In genomic region chr6:43469947-43470346, GRCh38 we compare ENCODE assay signal across 24 cellular contexts. TPM values are rescaled to one million over a fixed set of nuclear protein-coding genes. Genes with fewer than 3 reads are reported as not detected.
"Had no signal": no experiment of that assay in that cellular context is flagged by ENCODE, and none has a peak within 500 bp of the region (broad histone marks: within the 10 kb centered on the region; RNA-seq: fewer than 3 reads in every experiment).

No MANE protein-coding gene starts in this region.

- H3K9me3 Mint-ChIP-seq: endodermal cell; natural killer cell; stimulated activated naive CD8-positive, alpha-beta T cell treated with anti-CD3 and anti-CD28 coated beads, Interleukin-15, Interleukin-2, amounts not matched to agents 100 ng/mL and 50 ng/mL, for 24 hours had no signal

- H3K36me3 ChIP-seq: cardiac muscle cell, gastroesophageal sphincter, ovary, prostate gland, spleen, thyroid gland, WERI-Rb-1 had no signal

- H3K27me3 ChIP-seq: body of pancreas, cardiac muscle cell, ovary, thyroid gland had no signal

- DNase-seq: activated CD4-positive, CD25-positive, alpha-beta regulatory T cell treated with anti-CD3 and anti-CD28 coated beads, Interleukin-2, amount 50 U/mL, for 72 hours; activated CD8-positive, alpha-beta memory T cell treated with anti-CD3 and anti-CD28 coated beads, Interleukin-2, amount 50 U/mL, for 48 hours; activated effector memory CD4-positive, alpha-beta T cell treated with anti-CD3 and anti-CD28 coated beads, Interleukin-2, amount 50 U/mL, for 16 hours; activated naive CD4-positive, alpha-beta T cell treated with anti-CD3 and anti-CD28 coated beads, Interleukin-2, amount 50 U/mL, for 16 hours; activated T-cell treated with anti-CD3 and anti-CD28 coated beads, Interleukin-2, amount 50 U/mL, for 48 hours; anterior cingulate cortex; cortex of kidney; head of caudate nucleus; hypothalamus; midbrain; natural killer cell; ovary; spleen; stimulated activated CD4-positive, alpha-beta T cell treated with anti-CD3 and anti-CD28 coated beads, Interleukin-4, amount 100 ng/mL, for 4 hours; substantia nigra; T-helper 1 cell; thyroid gland; WERI-Rb-1 had no signal

- ATAC-seq: body of pancreas, gastroesophageal sphincter, natural killer cell had no signal

- H3K4me3 Mint-ChIP-seq: endodermal cell; natural killer cell; stimulated activated naive CD8-positive, alpha-beta T cell treated with anti-CD3 and anti-CD28 coated beads, Interleukin-15, Interleukin-2, amounts not matched to agents 100 ng/mL and 50 ng/mL, for 24 hours had no signal

- H3K4me3 ChIP-seq: body of pancreas, cardiac muscle cell, gastroesophageal sphincter, ovary, prostate gland, spleen, thyroid gland had no signal

- H3K4me1 ChIP-seq: body of pancreas, gastroesophageal sphincter, prostate gland, spleen, thyroid gland had no signal

- H3K9me3 ChIP-seq: body of pancreas, gastroesophageal sphincter, ovary, prostate gland, spleen, thyroid gland had no signal

- H3K4me1 Mint-ChIP-seq: natural killer cell had no signal

- H3K36me3 Mint-ChIP-seq: natural killer cell had no signal

- H3K27ac ChIP-seq: body of pancreas, cardiac muscle cell, gastroesophageal sphincter, ovary, prostate gland, spleen, thyroid gland, WERI-Rb-1 had no signal

- H3K27ac Mint-ChIP-seq: natural killer cell; stimulated activated naive CD8-positive, alpha-beta T cell treated with anti-CD3 and anti-CD28 coated beads, Interleukin-15, Interleukin-2, amounts not matched to agents 100 ng/mL and 50 ng/mL, for 24 hours had no signal

RNA-seq across cellular contexts. Expression of gene DLK2, which starts 14.6 kb away (rescaled TPM):
- total RNA-seq: body of pancreas, endodermal cell, natural killer cell had no signal

RNA-seq across cellular contexts. Expression of gene LRRC73, which starts 40.2 kb away (rescaled TPM):
- total RNA-seq: body of pancreas had no signal
